17 cellular contexts compared by ENCODE assay signal in the genomic region with DNA sequence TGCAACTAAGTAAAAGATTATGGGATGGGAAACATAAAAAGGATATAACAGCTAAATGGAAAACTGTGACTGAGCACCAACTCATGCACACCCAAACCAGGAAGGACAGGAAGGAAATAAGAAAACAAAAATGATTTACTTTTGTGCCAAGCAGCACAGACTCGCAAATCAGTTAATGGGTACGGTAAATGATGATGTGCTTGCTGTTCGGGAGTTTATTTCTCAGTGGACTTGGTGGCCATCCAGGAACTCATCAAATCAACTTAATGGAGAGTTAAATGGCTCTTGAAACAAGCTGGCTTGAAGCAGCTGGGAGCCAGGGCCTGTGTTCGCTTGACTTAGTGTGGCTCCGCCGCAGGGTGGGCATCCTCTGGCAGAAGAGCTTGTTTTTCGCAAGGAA. TPM values are rescaled to one million over a fixed set of nuclear protein-coding genes. Genes with fewer than 3 reads are reported as not detected.
A peak's percentile ranks its signal among the peaks of the same experiment; 100 is the strongest.
DNase-seq lines count a peak whose midpoint lies in the region; ATAC-seq, FAIRE-seq and TF ChIP-seq lines count a peak whose summit lies in the region.
"Had no signal": no experiment of that assay in that cellular context is flagged by ENCODE, and none has a peak within 500 bp of the region (broad histone marks: within the 10 kb centered on the region; RNA-seq: fewer than 3 reads in every experiment).

No MANE protein-coding gene starts in this region.

- H3K4me3 Mint-ChIP-seq in activated CD8-positive, alpha-beta T cell treated with anti-CD3 and anti-CD28 coated beads for 36 hours, result no peak overlapping the region
- H3K4me3 Mint-ChIP-seq: HFFc6 had no signal

- no peaks in the 10 kb centered on the region for H3K36me3 ChIP-seq in sigmoid colon
- H3K36me3 ChIP-seq: left lung, neutrophil, right atrium auricular region, thyroid gland had no signal

- peak overlapping the region; percentile 27 to 75 (median 61) for H3K27ac ChIP-seq in sigmoid colon
- H3K27ac ChIP-seq: left lung, neutrophil, right atrium auricular region, thyroid gland had no signal

- no peak for TF ChIP-seq CTCF in sigmoid colon (IDR thresholded peaks at IDR 0.05)
- TF ChIP-seq CTCF in activated CD8-positive, alpha-beta T cell treated with anti-CD3 and anti-CD28 coated beads for 36 hours (IDR thresholded peaks at IDR 0.05), result no peak

- H3K36me3 Mint-ChIP-seq in activated CD8-positive, alpha-beta T cell treated with anti-CD3 and anti-CD28 coated beads for 36 hours (ENCODE audit: low read depth), result peaks cover 5% of the 10 kb centered on the region

- TF ChIP-seq POLR2A in sigmoid colon (IDR thresholded peaks at IDR 0.05), result no peak

- no peak overlapping the region for H3K27ac Mint-ChIP-seq in activated CD8-positive, alpha-beta T cell treated with anti-CD3 and anti-CD28 coated beads for 36 hours

- ATAC-seq in HG03175 (IDR thresholded peaks at IDR 0.05; ENCODE audit: unreplicated experiment), result no peak
- ATAC-seq in activated CD8-positive, alpha-beta T cell treated with anti-CD3 and anti-CD28 coated beads for 36 hours, result no peak
- ATAC-seq: K562, left lung had no signal

- H3K9me3 ChIP-seq in sigmoid colon, result no peaks in the 10 kb centered on the region
- H3K9me3 ChIP-seq: left lung, neutrophil, right atrium auricular region, thyroid gland had no signal

- CTCF ChIA-PET in activated CD8-positive, alpha-beta T cell treated with anti-CD3 and anti-CD28 coated beads for 36 hours (lab: Charles Lee), result interaction anchor here (1.0 kb wide), 1 partner anchor 12 kb away, joined by 3 read pairs; no protein-coding TSS in a partner anchor

- H3K27me3 Mint-ChIP-seq in activated CD8-positive, alpha-beta T cell treated with anti-CD3 and anti-CD28 coated beads for 36 hours, result no peaks in the 10 kb centered on the region

- no peak for FAIRE-seq in frontal cortex (lab: Jason Lieb, UNC)
- FAIRE-seq: GM18507, K562 had no signal

- peak; percentile 62 for DNase-seq in NCI-H1105 (lab: John Stamatoyannopoulos, UW)
- DNase-seq in NCI-H2227 (lab: John Stamatoyannopoulos, UW; ENCODE audit: unreplicated experiment), result peak; percentile 10
- DNase-seq in dermis microvascular lymphatic vessel endothelial cell (ENCODE audit: low read depth in 2 of 2), result peak; percentile 25 to 35
- DNase-seq in sigmoid colon, result no peak
- DNase-seq in frontal cortex (ENCODE audit: low spot score in 2 of 2), result no peak
- DNase-seq in activated CD8-positive, alpha-beta T cell treated with anti-CD3 and anti-CD28 coated beads for 36 hours, result no peak
- DNase-seq: central memory CD4-positive, alpha-beta T cell; effector CD8-positive, alpha-beta T cell; EL; HFFc6; left lung; thyroid gland had no signal

- peaks cover 30% of the 10 kb centered on the region for H3K4me1 Mint-ChIP-seq in activated CD8-positive, alpha-beta T cell treated with anti-CD3 and anti-CD28 coated beads for 36 hours (ENCODE audit: low read depth)

- TF ChIP-seq EP300 in sigmoid colon (IDR thresholded peaks at IDR 0.05), result peak in 1 of 4 donors; percentile 38

- no peak overlapping the region for H3K4me3 ChIP-seq in sigmoid colon
- H3K4me3 ChIP-seq: K562, left lung, right atrium auricular region, thyroid gland had no signal

- peaks cover 13% of the 10 kb centered on the region for H3K9me3 Mint-ChIP-seq in activated CD8-positive, alpha-beta T cell treated with anti-CD3 and anti-CD28 coated beads for 36 hours
- H3K9me3 Mint-ChIP-seq: HFFc6 had no signal

- POLR2A ChIA-PET in activated CD8-positive, alpha-beta T cell treated with anti-CD3 and anti-CD28 coated beads for 36 hours (lab: Charles Lee), result no interaction called here

- H3K4me1 ChIP-seq in sigmoid colon, result peaks cover 0 to 56% (median 51%) of the 10 kb centered on the region in 4 donors
- H3K4me1 ChIP-seq: left lung, right atrium auricular region, thyroid gland had no signal

- intact Hi-C loops in sigmoid colon (cut with DNase I), result no loop called here
- intact Hi-C loops in activated CD8-positive, alpha-beta T cell treated with anti-CD3 and anti-CD28 coated beads for 36 hours (cut with micrococcal nuclease), result no loop called here

- 70 to 76% methylated on average over 7 of the region's 7 CpGs for WGBS in sigmoid colon, 2 donors

- no peaks in the 10 kb centered on the region for H3K27me3 ChIP-seq in sigmoid colon
- H3K27me3 ChIP-seq: left lung, neutrophil, right atrium auricular region, thyroid gland had no signal

RNA-seq across cellular contexts. Expression of gene MTCL1, which starts 36.2 kb away (rescaled TPM):
- total RNA-seq in dermis microvascular lymphatic vessel endothelial cell (3.1 and 5.6 TPM in 2 replicates), sigmoid colon (100 to 1,000 TPM in 1 of 4 donors, 10 to 100 TPM in 3; 58.5 to 133 (median 88.5) TPM), frontal cortex (15.9 TPM)
- 1 to 10 TPM in 2 of 3 donors, under 1 TPM in 1; 0.69 to 9.1 (median 1.8) TPM for polyA plus RNA-seq in sigmoid colon
- total RNA-seq in activated CD8-positive, alpha-beta T cell treated with anti-CD3 and anti-CD28 coated beads for 36 hours, result under 1 TPM; 0.25 to 0.52 TPM

Comparison
In these comparisons a context has a peak if more than half of its experiments do, and no peak if none do; other contexts are left out.
1. DNase-seq: peak in NCI-H1105 (single experiment), NCI-H2227 (single experiment) and dermis microvascular lymphatic vessel endothelial cell (2 of 2); none in sigmoid colon (single experiment), frontal cortex (0 of 2) and activated CD8-positive, alpha-beta T cell treated with anti-CD3 and anti-CD28 coated beads for 36 hours (single experiment).